ENCODE assay signal across 8 cellular contexts in genomic region chr17:21252289-21252874, GRCh38. TPM values are rescaled to one million over a fixed set of nuclear protein-coding genes. Genes with fewer than 3 reads are reported as not detected.
DNase-seq lines count a peak whose midpoint lies in the region; ATAC-seq and TF ChIP-seq lines count a peak whose summit lies in the region.

No MANE protein-coding gene starts in this region.

- H3K4me1 ChIP-seq in iPS-15b (ENCODE audit: control insufficient read depth, insufficient read depth, low read length), result peaks cover 12% of the 10 kb centered on the region

- no peak for TF ChIP-seq CTCF in WI38 (IDR thresholded peaks at IDR 0.05; ENCODE audit: low read depth, low read length)

- peak; percentile 8 for ATAC-seq in HG02642 (IDR thresholded peaks at IDR 0.05; ENCODE audit: poor library complexity, unreplicated experiment)
- ATAC-seq in stimulated activated naive B cell treated with anti-CD40 and anti-IgM and Interleukin-4, amounts not matched to agents 10 μg/mL and 1 μg/mL and 100 μg/mL, for 72 hours (replicated peaks), result no peak
- no peak for ATAC-seq in left lobe of liver

- H3K9me3 ChIP-seq in iPS-15b (ENCODE audit: control insufficient read depth, insufficient read depth, low read length), result no peaks in the 10 kb centered on the region

- H3K4me3 ChIP-seq in WI38 (ENCODE audit: low read depth, low read length) (peak overlapping the region; percentile 62), iPS-15b (ENCODE audit: low read depth, low read length) (peak overlapping the region; percentile 48)

- H3K4me3 Mint-ChIP-seq in stimulated activated naive B cell treated with anti-CD40 and anti-IgM and Interleukin-4, amounts not matched to agents 10 μg/mL and 1 μg/mL and 100 μg/mL, for 72 hours, result peak overlapping the region; percentile 69 to 85

- no peaks in the 10 kb centered on the region for H3K36me3 Mint-ChIP-seq in stimulated activated naive B cell treated with anti-CD40 and anti-IgM and Interleukin-4, amounts not matched to agents 10 μg/mL and 1 μg/mL and 100 μg/mL, for 72 hours

- no peaks in the 10 kb centered on the region for H3K27me3 ChIP-seq in iPS-15b (ENCODE audit: control insufficient read depth, insufficient read depth, low read length)

- H3K4me1 Mint-ChIP-seq in stimulated activated naive B cell treated with anti-CD40 and anti-IgM and Interleukin-4, amounts not matched to agents 10 μg/mL and 1 μg/mL and 100 μg/mL, for 72 hours, result peaks cover 19 to 29% of the 10 kb centered on the region in 2 donors

- no peaks in the 10 kb centered on the region for H3K9me3 Mint-ChIP-seq in stimulated activated naive B cell treated with anti-CD40 and anti-IgM and Interleukin-4, amounts not matched to agents 10 μg/mL and 1 μg/mL and 100 μg/mL, for 72 hours

- H3K9ac ChIP-seq in iPS-15b (ENCODE audit: low read depth, low read length), result peak overlapping the region; percentile 12

- peaks cover 0 to under 1% of the 10 kb centered on the region in 2 donors for H3K27me3 Mint-ChIP-seq in stimulated activated naive B cell treated with anti-CD40 and anti-IgM and Interleukin-4, amounts not matched to agents 10 μg/mL and 1 μg/mL and 100 μg/mL, for 72 hours

- intact Hi-C loops in head of caudate nucleus (cut with DNase I), result loop anchor here (5.0 kb wide), 1 partner anchor 40 kb away; the partner anchor contains the start of gene TMEM11

- no peak for DNase-seq in stimulated activated naive B cell treated with anti-CD40 and anti-IgM and Interleukin-4, amounts not matched to agents 10 μg/mL and 1 μg/mL and 100 μg/mL, for 72 hours
- DNase-seq in NCI-H345 treated with DMSO at 0.1 percent for 48 hours (lab: John Stamatoyannopoulos, UW; ENCODE audit: unreplicated experiment), result no peak
- no peak for DNase-seq in head of caudate nucleus
- no peak for DNase-seq in left lobe of liver (ENCODE audit: low spot score)
- DNase-seq in Kasumi-1 (lab: John Stamatoyannopoulos, UW), result no peak

- no peak overlapping the region for H3K27ac Mint-ChIP-seq in stimulated activated naive B cell treated with anti-CD40 and anti-IgM and Interleukin-4, amounts not matched to agents 10 μg/mL and 1 μg/mL and 100 μg/mL, for 72 hours

- no peaks in the 10 kb centered on the region for H3K36me3 ChIP-seq in iPS-15b (ENCODE audit: control insufficient read depth, insufficient read depth, low read length)

RNA-seq across cellular contexts. Expression of gene NATD1, which starts 0.8 kb away (rescaled TPM):
- 5.9 TPM for total RNA-seq in left lobe of liver

RNA-seq across cellular contexts. Expression of gene MAP2K3, which starts 32.1 kb away (rescaled TPM):
- 71.5 TPM for total RNA-seq in left lobe of liver

RNA-seq across cellular contexts. Expression of gene TMEM11, which starts 38.4 kb away (rescaled TPM):
- total RNA-seq in left lobe of liver, result 9.3 TPM
